ENCODE assay signal across 22 cellular contexts in the genomic region with DNA sequence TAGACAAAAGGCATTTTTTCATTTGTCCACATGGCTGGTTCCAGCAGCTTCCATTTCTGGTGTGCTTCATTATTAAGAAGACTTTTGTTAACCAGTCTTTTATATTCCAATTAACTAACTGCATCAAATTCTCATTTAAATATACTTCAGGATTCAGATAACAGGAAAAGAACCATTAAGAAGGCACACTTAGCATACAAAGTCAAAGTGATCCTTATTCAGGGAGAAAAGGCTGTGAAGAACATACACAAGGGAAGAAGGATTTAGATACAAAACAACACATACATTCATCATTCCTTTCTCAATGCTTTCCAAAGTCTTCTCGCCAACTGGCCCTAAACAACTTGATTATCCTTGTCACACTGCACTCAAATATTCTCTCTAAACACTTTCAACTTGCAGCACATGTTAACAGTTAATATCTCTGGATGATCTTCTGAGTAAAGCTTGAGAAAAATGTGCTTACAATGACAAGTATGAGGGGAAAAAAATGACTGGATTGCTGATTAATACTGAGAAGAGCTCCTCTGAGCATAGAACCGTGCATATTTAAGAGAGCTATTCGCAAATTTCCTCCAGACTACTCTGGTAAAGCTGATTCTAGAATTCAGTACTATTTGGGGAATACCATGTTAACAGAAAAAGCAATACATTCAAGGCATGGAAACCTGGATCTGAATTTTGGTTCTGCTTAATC.
A peak's percentile ranks its signal among the peaks of the same experiment; 100 is the strongest.
DNase-seq lines count a peak whose midpoint lies in the region; ATAC-seq, FAIRE-seq and TF ChIP-seq lines count a peak whose summit lies in the region.
"Had no signal": no experiment of that assay in that cellular context is flagged by ENCODE, and none has a peak within 500 bp of the region (broad histone marks: within the 10 kb centered on the region; RNA-seq: fewer than 3 reads in every experiment).

No MANE protein-coding gene starts in this region.

- H3K27ac ChIP-seq in HUES48 (ENCODE audit: low read depth, low read length) (peak overlapping the region; percentile 10), Karpas-422 (ENCODE audit: low read length) (no peak overlapping the region), right atrium auricular region (no peak overlapping the region)
- H3K27ac ChIP-seq: A549, sigmoid colon, vagina had no signal

- no peaks in the 10 kb centered on the region for H3K9me2 ChIP-seq in Karpas-422 (replicated peaks; ENCODE audit: insufficient read depth, low read length)

- H3K4me2 ChIP-seq in Karpas-422 (ENCODE audit: low read depth, low read length, poor library complexity, severe bottlenecking): no peak overlapping the region
- H3K4me2 ChIP-seq: A549 had no signal

- no peak for TF ChIP-seq CTCF in AG04449 (IDR thresholded peaks at IDR 0.05; ENCODE audit: insufficient read depth, low read length, missing control alignments)
- no peak for TF ChIP-seq CTCF in right atrium auricular region (IDR thresholded peaks at IDR 0.05)

- DNase-seq in AG04449 (ENCODE audit: low read depth, low spot score) (peak; percentile 73), GM12892 (ENCODE audit: insufficient read length) (no peak), fibroblast of peridontal ligament (ENCODE audit: extremely low read depth) (peak; percentile 53), Karpas-422 (no peak), HuH-7.5 (ENCODE audit: low spot score) (no peak), right atrium auricular region (ENCODE audit: low spot score) (no peak)
- DNase-seq: activated CD4-positive, CD25-positive, alpha-beta regulatory T cell; activated effector memory CD4-positive, alpha-beta T cell treated with Interleukin-2 at 50 U/mL for 16 hours; hypothalamus; left colon; mucosa of descending colon; NCI-H146; NCI-H446 treated with DMSO at 0.1 percent for 48 hours; nucleus accumbens; SIG-M5; sigmoid colon; stimulated activated CD4-positive, alpha-beta T cell treated with anti-CD3 and anti-CD28 coated beads, Interleukin-2, amount 100 ng/mL, for 24 hours had no signal

- H3K9me3 ChIP-seq in HUES48 (ENCODE audit: control insufficient read depth, insufficient read depth, low read length) (no peaks in the 10 kb centered on the region), Karpas-422 (ENCODE audit: low read length) (no peaks in the 10 kb centered on the region), right atrium auricular region (no peaks in the 10 kb centered on the region)
- H3K9me3 ChIP-seq: A549, mucosa of descending colon, sigmoid colon, vagina had no signal

- H3K36me3 ChIP-seq in HUES48 (ENCODE audit: control insufficient read depth, insufficient read depth, low read length) (peaks cover 5% of the 10 kb centered on the region), Karpas-422 (ENCODE audit: insufficient read depth, low read length) (no peaks in the 10 kb centered on the region), right atrium auricular region (peaks cover 14% of the 10 kb centered on the region)

- H3K9ac ChIP-seq in HUES48 (ENCODE audit: low read depth, low read length) (no peak overlapping the region), Karpas-422 (ENCODE audit: low read length) (no peak overlapping the region)

- CTCF ChIA-PET in AG04449 (lab: Yijun Ruan, JAX): no interaction called here

- peak; percentile 17 for FAIRE-seq in GM12892 (lab: Jason Lieb, UNC)
- FAIRE-seq: A549, HTR-8/SVneo had no signal

- no peak for ATAC-seq in HG03457 (IDR thresholded peaks at IDR 0.05; ENCODE audit: unreplicated experiment)
- ATAC-seq: A549, left colon, mucosa of descending colon had no signal

- POLR2A ChIA-PET in AG04449 (lab: Yijun Ruan, JAX): no interaction called here

- peaks cover 15% of the 10 kb centered on the region for H3K4me1 ChIP-seq in HUES48 (ENCODE audit: control insufficient read depth, insufficient read depth, low read length)
- peaks cover 23% of the 10 kb centered on the region for H3K4me1 ChIP-seq in Karpas-422 (ENCODE audit: low read length)
- no peaks in the 10 kb centered on the region for H3K4me1 ChIP-seq in right atrium auricular region
- H3K4me1 ChIP-seq: A549, vagina had no signal

- no peaks in the 10 kb centered on the region for H4K20me1 ChIP-seq in Karpas-422 (ENCODE audit: insufficient read depth, low read depth, low read length)

- no peak for TF ChIP-seq POLR2A in GM12892 (IDR thresholded peaks at IDR 0.05; ENCODE audit: low read depth, low read length)

- H3K79me2 ChIP-seq in Karpas-422 (ENCODE audit: low read length): no peaks in the 10 kb centered on the region

- H3K27me3 ChIP-seq in HUES48 (ENCODE audit: control insufficient read depth, insufficient read depth, low read length) (no peaks in the 10 kb centered on the region), Karpas-422 (ENCODE audit: low read length) (no peaks in the 10 kb centered on the region), right atrium auricular region (no peaks in the 10 kb centered on the region)
- H3K27me3 ChIP-seq: sigmoid colon, vagina had no signal

- H2AFZ ChIP-seq in Karpas-422 (ENCODE audit: low read length): no peak overlapping the region

- H3K4me3 ChIP-seq in AG04449 (ENCODE audit: low read depth, low read length) (no peak overlapping the region), HUES48 (ENCODE audit: low read depth, low read length) (no peak overlapping the region), Karpas-422 (ENCODE audit: low read length) (no peak overlapping the region), right atrium auricular region (no peak overlapping the region)
- H3K4me3 ChIP-seq: A549, mucosa of descending colon, sigmoid colon, vagina had no signal

Comparison
In these comparisons a context has a peak if more than half of its experiments do, and no peak if none do; other contexts are left out.
1. DNase-seq: peak in AG04449 (single experiment) and fibroblast of peridontal ligament (single experiment); none in GM12892 (single experiment), Karpas-422 (single experiment), HuH-7.5 (single experiment) and right atrium auricular region (single experiment).